ENCODE assay signal across 9 cellular contexts in genomic region chr12:4567073-4567881, GRCh38. TPM values are rescaled to one million over a fixed set of nuclear protein-coding genes. Genes with fewer than 3 reads are reported as not detected.
DNase-seq lines count a peak whose midpoint lies in the region; ATAC-seq and TF ChIP-seq lines count a peak whose summit lies in the region.
"Had no signal": no experiment of that assay in that cellular context is flagged by ENCODE, and none has a peak within 500 bp of the region (broad histone marks: within the 10 kb centered on the region; RNA-seq: fewer than 3 reads in every experiment).

No MANE protein-coding gene starts in this region.

- WGBS in tibial nerve, 2 donors = 62 to 74% methylated on average over 3 of the region's 3 CpGs

- TF ChIP-seq EP300 in tibial nerve (IDR thresholded peaks at IDR 0.05) = peak; percentile 34 to 58

- no peak for DNase-seq in caudate nucleus (lab: John Stamatoyannopoulos, UW)
- DNase-seq in tibial nerve (ENCODE audit: low spot score in 2 of 2) = peak in 1 of 2 donors; percentile 22
- DNase-seq in NCI-H1105 treated with DMSO at 0.1 percent for 48 hours (lab: John Stamatoyannopoulos, UW) = no peak
- no peak for DNase-seq in cerebellar nuclear complex (lab: John Stamatoyannopoulos, UW)
- DNase-seq: activated CD4-positive, alpha-beta T cell treated with anti-CD3 and anti-CD28 coated beads for 36 hours; nephron progenitor cell had no signal

- no peaks in the 10 kb centered on the region for H3K36me3 ChIP-seq in tibial nerve

- TF ChIP-seq CTCF in tibial nerve (IDR thresholded peaks at IDR 0.05) = no peak

- no peaks in the 10 kb centered on the region for H3K27me3 ChIP-seq in tibial nerve

- ATAC-seq in GM19372 (IDR thresholded peaks at IDR 0.05; ENCODE audit: low read depth, unreplicated experiment) = peak; percentile 57
- peak; percentile 66 for ATAC-seq in HG03460 (IDR thresholded peaks at IDR 0.05; ENCODE audit: unreplicated experiment)
- ATAC-seq in HG02885 (IDR thresholded peaks at IDR 0.05; ENCODE audit: poor library complexity, unreplicated experiment) = no peak
- ATAC-seq: activated CD4-positive, alpha-beta T cell treated with anti-CD3 and anti-CD28 coated beads for 36 hours had no signal

- TF ChIP-seq POLR2A in tibial nerve (IDR thresholded peaks at IDR 0.05) = no peak

- no peaks in the 10 kb centered on the region for H3K9me3 ChIP-seq in tibial nerve

- peak overlapping the region; percentile 77 for H3K27ac ChIP-seq in caudate nucleus (ENCODE audit: low read depth, low read length)
- H3K27ac ChIP-seq in tibial nerve = peak overlapping the region in 3 of 4 donors; percentile 53 to 69 (median 55)

- H3K4me1 ChIP-seq in tibial nerve = peaks cover 0 to 20% (median 4%) of the 10 kb centered on the region in 4 donors

- H3K4me3 ChIP-seq in tibial nerve = no peak overlapping the region

RNA-seq across cellular contexts. Expression of gene DYRK4, which starts 5.3 kb away (rescaled TPM):
- 10 to 100 TPM; 26.7 to 54.0 (median 40.9) TPM for total RNA-seq in tibial nerve

RNA-seq across cellular contexts. Expression of gene RAD51AP1, which starts 28.6 kb away (rescaled TPM):
- 1 to 10 TPM in 2 of 4 donors, under 1 TPM in 2; 0.44 to 4.8 (median 1.6) TPM for total RNA-seq in tibial nerve
